In genomic region chr3:100317928-100318327, GRCh38 we compare ENCODE assay signal across 15 cellular contexts. TPM values are rescaled to one million over a fixed set of nuclear protein-coding genes. Genes with fewer than 3 reads are reported as not detected.
DNase-seq lines count a peak whose midpoint lies in the region; ATAC-seq, FAIRE-seq and TF ChIP-seq lines count a peak whose summit lies in the region.
"Had no signal": no experiment of that assay in that cellular context is flagged by ENCODE, and none has a peak within 500 bp of the region (broad histone marks: within the 10 kb centered on the region; RNA-seq: fewer than 3 reads in every experiment).

No MANE protein-coding gene starts in this region.

- CTCF ChIA-PET in activated CD4-positive, alpha-beta memory T cell treated with anti-CD3 and anti-CD28 coated beads, Interleukin-2, amount 10 ng/mL, durations not matched to agents 7 days and 5 days (lab: Charles Lee), result interaction anchor here (1.4 to 3.4 kb wide), 3 partner anchors 83 to 285 kb away, joined by 4 to 35 read pairs (median 15); partner anchors contain the start of genes LNP1 and TOMM70
- CTCF ChIA-PET in activated CD4-positive, alpha-beta memory T cell treated with anti-CD3 and anti-CD28 coated beads for 36 hours (lab: Charles Lee), result interaction anchor here (0.6 to 1.1 kb wide), 3 partner anchors 25 to 486 kb away, joined by 3 to 8 read pairs (median 4); no protein-coding TSS in a partner anchor

- FAIRE-seq in islet of Langerhans (lab: Jason Lieb, UNC), result peak; percentile 30

- no peak overlapping the region for H3K27ac ChIP-seq in suprapubic skin
- H3K27ac ChIP-seq: dorsolateral prefrontal cortex, psoas muscle had no signal

- ATAC-seq in GM21423 (IDR thresholded peaks at IDR 0.05; ENCODE audit: unreplicated experiment) (peak; percentile 46), HG03175 (IDR thresholded peaks at IDR 0.05; ENCODE audit: unreplicated experiment) (peak; percentile 73)
- ATAC-seq in naive thymus-derived CD8-positive, alpha-beta T cell, result no peak
- ATAC-seq: psoas muscle had no signal

- no peak for TF ChIP-seq CTCF in suprapubic skin (IDR thresholded peaks at IDR 0.05)

- H3K36me3 ChIP-seq in suprapubic skin, result peaks cover 49% of the 10 kb centered on the region

- no peaks in the 10 kb centered on the region for H3K4me1 ChIP-seq in suprapubic skin
- H3K4me1 ChIP-seq: Caco-2, psoas muscle had no signal

- H3K9me3 Mint-ChIP-seq in activated CD4-positive, alpha-beta memory T cell treated with anti-CD3 and anti-CD28 coated beads, Interleukin-2, amount 10 ng/mL, durations not matched to agents 7 days and 5 days, result no peaks in the 10 kb centered on the region
- H3K9me3 Mint-ChIP-seq in activated CD4-positive, alpha-beta memory T cell treated with anti-CD3 and anti-CD28 coated beads for 36 hours, result no peaks in the 10 kb centered on the region
- no peaks in the 10 kb centered on the region for H3K9me3 Mint-ChIP-seq in naive thymus-derived CD8-positive, alpha-beta T cell
- H3K9me3 Mint-ChIP-seq: mesothelial cell of epicardium had no signal

- WGBS in suprapubic skin, result 89% methylated on average over 2 of the region's 2 CpGs

- no peak overlapping the region for H3K27ac Mint-ChIP-seq in activated CD4-positive, alpha-beta memory T cell treated with anti-CD3 and anti-CD28 coated beads, Interleukin-2, amount 10 ng/mL, durations not matched to agents 7 days and 5 days
- H3K27ac Mint-ChIP-seq in activated CD4-positive, alpha-beta memory T cell treated with anti-CD3 and anti-CD28 coated beads for 36 hours, result no peak overlapping the region
- peak overlapping the region in 1 of 10 donors; percentile 70 for H3K27ac Mint-ChIP-seq in naive thymus-derived CD8-positive, alpha-beta T cell
- H3K27ac Mint-ChIP-seq: mesothelial cell of epicardium had no signal

- no peaks in the 10 kb centered on the region for H3K27me3 ChIP-seq in suprapubic skin
- H3K27me3 ChIP-seq: dorsolateral prefrontal cortex had no signal

- peaks cover 15% of the 10 kb centered on the region for H3K4me1 Mint-ChIP-seq in activated CD4-positive, alpha-beta memory T cell treated with anti-CD3 and anti-CD28 coated beads, Interleukin-2, amount 10 ng/mL, durations not matched to agents 7 days and 5 days
- H3K4me1 Mint-ChIP-seq in activated CD4-positive, alpha-beta memory T cell treated with anti-CD3 and anti-CD28 coated beads for 36 hours (ENCODE audit: low read depth), result peaks cover 8% of the 10 kb centered on the region
- H3K4me1 Mint-ChIP-seq in naive thymus-derived CD8-positive, alpha-beta T cell, result peaks cover 0 to 7% (median 6%) of the 10 kb centered on the region in 4 donors
- H3K4me1 Mint-ChIP-seq: mesothelial cell of epicardium had no signal

- DNase-seq in activated CD4-positive, alpha-beta memory T cell treated with anti-CD3 and anti-CD28 coated beads, Interleukin-2, amount 10 ng/mL, durations not matched to agents 7 days and 5 days, result no peak
- no peak for DNase-seq in activated CD4-positive, alpha-beta memory T cell treated with anti-CD3 and anti-CD28 coated beads for 36 hours
- no peak for DNase-seq in suprapubic skin (ENCODE audit: low spot score in 2 of 2)
- DNase-seq in naive thymus-derived CD8-positive, alpha-beta T cell, result no peak
- no peak for DNase-seq in middle frontal gyrus (ENCODE audit: extremely low spot score, low spot score)
- DNase-seq: 8988T, Caco-2, dorsolateral prefrontal cortex, NCI-H187, psoas muscle, SHP77 treated with DMSO at 0.1 percent for 48 hours had no signal

- H3K4me3 Mint-ChIP-seq in activated CD4-positive, alpha-beta memory T cell treated with anti-CD3 and anti-CD28 coated beads, Interleukin-2, amount 10 ng/mL, durations not matched to agents 7 days and 5 days, result peak overlapping the region; percentile 8
- H3K4me3 Mint-ChIP-seq in activated CD4-positive, alpha-beta memory T cell treated with anti-CD3 and anti-CD28 coated beads for 36 hours, result no peak overlapping the region
- no peak overlapping the region for H3K4me3 Mint-ChIP-seq in naive thymus-derived CD8-positive, alpha-beta T cell
- H3K4me3 Mint-ChIP-seq: mesothelial cell of epicardium had no signal

- no peaks in the 10 kb centered on the region for H3K9me3 ChIP-seq in suprapubic skin
- H3K9me3 ChIP-seq: Caco-2, psoas muscle had no signal

- H3K27me3 Mint-ChIP-seq in activated CD4-positive, alpha-beta memory T cell treated with anti-CD3 and anti-CD28 coated beads, Interleukin-2, amount 10 ng/mL, durations not matched to agents 7 days and 5 days, result no peaks in the 10 kb centered on the region
- no peaks in the 10 kb centered on the region for H3K27me3 Mint-ChIP-seq in activated CD4-positive, alpha-beta memory T cell treated with anti-CD3 and anti-CD28 coated beads for 36 hours
- H3K27me3 Mint-ChIP-seq in naive thymus-derived CD8-positive, alpha-beta T cell, result no peaks in the 10 kb centered on the region

- TF ChIP-seq EP300 in suprapubic skin (IDR thresholded peaks at IDR 0.05), result no peak

- no peak for TF ChIP-seq POLR2A in suprapubic skin (IDR thresholded peaks at IDR 0.05)

- H3K4me3 ChIP-seq in suprapubic skin, result no peak overlapping the region
- H3K4me3 ChIP-seq: dorsolateral prefrontal cortex, psoas muscle had no signal

- H3K36me3 Mint-ChIP-seq in activated CD4-positive, alpha-beta memory T cell treated with anti-CD3 and anti-CD28 coated beads, Interleukin-2, amount 10 ng/mL, durations not matched to agents 7 days and 5 days (ENCODE audit: low read depth), result peaks cover 5% of the 10 kb centered on the region
- peaks cover 6% of the 10 kb centered on the region for H3K36me3 Mint-ChIP-seq in activated CD4-positive, alpha-beta memory T cell treated with anti-CD3 and anti-CD28 coated beads for 36 hours
- H3K36me3 Mint-ChIP-seq in naive thymus-derived CD8-positive, alpha-beta T cell, result peaks cover 0 to 49% (median 18%) of the 10 kb centered on the region in 3 donors

- POLR2A ChIA-PET in activated CD4-positive, alpha-beta memory T cell treated with anti-CD3 and anti-CD28 coated beads, Interleukin-2, amount 10 ng/mL, durations not matched to agents 7 days and 5 days (lab: Charles Lee), result interaction anchor here (1.0 to 1.6 kb wide), 2 partner anchors 82 to 84 kb away, joined by 3 to 6 read pairs; partner anchors contain the start of gene LNP1
- POLR2A ChIA-PET in activated CD4-positive, alpha-beta memory T cell treated with anti-CD3 and anti-CD28 coated beads for 36 hours (lab: Charles Lee), result no interaction called here
- POLR2A ChIA-PET in naive thymus-derived CD8-positive, alpha-beta T cell (lab: Charles Lee), result no interaction called here

- intact Hi-C loops in activated CD4-positive, alpha-beta memory T cell treated with anti-CD3 and anti-CD28 coated beads for 36 hours (cut with micrococcal nuclease), result loop anchor here (2.0 to 5.0 kb wide), 2 partner anchors 17 to 479 kb away; partner anchors contain the start of gene NIT2

RNA-seq across cellular contexts. Expression of gene NIT2, which starts 16.6 kb away (rescaled TPM):
- total RNA-seq in activated CD4-positive, alpha-beta memory T cell treated with anti-CD3 and anti-CD28 coated beads, Interleukin-2, amount 10 ng/mL, durations not matched to agents 7 days and 5 days, result 10 to 100 TPM; 36.8 to 38.8 TPM
- total RNA-seq in activated CD4-positive, alpha-beta memory T cell treated with anti-CD3 and anti-CD28 coated beads for 36 hours, result 10 to 100 TPM; 65.3 to 65.7 TPM
- 10 to 100 TPM; 25.9 to 81.4 (median 32.1) TPM for total RNA-seq in suprapubic skin
- 10 to 100 TPM; 28.6 to 31.4 TPM for total RNA-seq in naive thymus-derived CD8-positive, alpha-beta T cell
- polyA plus RNA-seq in naive thymus-derived CD8-positive, alpha-beta T cell, result 10 to 100 TPM; 35.8 to 43.8 (median 40.1) TPM

RNA-seq across cellular contexts. Expression of gene TBC1D23, which starts 57.1 kb away (rescaled TPM):
- 10 to 100 TPM; 26.5 to 29.3 TPM for total RNA-seq in activated CD4-positive, alpha-beta memory T cell treated with anti-CD3 and anti-CD28 coated beads, Interleukin-2, amount 10 ng/mL, durations not matched to agents 7 days and 5 days
- 10 to 100 TPM; 17.8 to 22.7 TPM for total RNA-seq in activated CD4-positive, alpha-beta memory T cell treated with anti-CD3 and anti-CD28 coated beads for 36 hours
- 10 to 100 TPM; 25.7 to 36.6 (median 34.6) TPM for total RNA-seq in suprapubic skin
- total RNA-seq in naive thymus-derived CD8-positive, alpha-beta T cell, result 10 to 100 TPM; 34.7 to 35.9 TPM
- 10 to 100 TPM; 12.7 to 17.1 (median 16.1) TPM for polyA plus RNA-seq in naive thymus-derived CD8-positive, alpha-beta T cell

Comparison
In these comparisons a context has a peak if more than half of its experiments do, and no peak if none do; other contexts are left out.
1. ATAC-seq: peak in GM21423 (single experiment) and HG03175 (single experiment); none in naive thymus-derived CD8-positive, alpha-beta T cell (0 of 2).